In genomic region chr1:12153181-12153785, GRCh38 we compare ENCODE assay signal across 9 cellular contexts. TPM values are rescaled to one million over a fixed set of nuclear protein-coding genes. Genes with fewer than 3 reads are reported as not detected.
DNase-seq lines count a peak whose midpoint lies in the region; ATAC-seq and FAIRE-seq lines count a peak whose summit lies in the region.
"Had no signal": no experiment of that assay in that cellular context is flagged by ENCODE, and none has a peak within 500 bp of the region (broad histone marks: within the 10 kb centered on the region; RNA-seq: fewer than 3 reads in every experiment).

No MANE protein-coding gene starts in this region.

- no peak for FAIRE-seq in RCC 7860 (lab: Jason Lieb, UNC)

- peaks cover 92% of the 10 kb centered on the region for H3K4me1 Mint-ChIP-seq in activated T-cell treated with anti-CD3 and anti-CD28 coated beads, Interleukin-2, amount 50 U/mL, for 72 hours (ENCODE audit: low read depth)

- no peak for DNase-seq in activated T-cell treated with anti-CD3 and anti-CD28 coated beads, Interleukin-2, amount 50 U/mL, for 72 hours
- no peak for DNase-seq in activated T-cell treated with anti-CD3 and anti-CD28 coated beads, Interleukin-2, amount 50 U/mL, for 1 hour
- DNase-seq in RCC 7860 (ENCODE audit: low spot score), result peak; percentile 55
- peak; percentile 84 for DNase-seq in pons (ENCODE audit: low spot score)
- no peak for DNase-seq in NCI-H187 treated with DMSO at 0.1 percent for 48 hours (lab: John Stamatoyannopoulos, UW)
- DNase-seq: DND-41 had no signal

- H3K4me3 Mint-ChIP-seq in activated T-cell treated with anti-CD3 and anti-CD28 coated beads, Interleukin-2, amount 50 U/mL, for 72 hours, result peak overlapping the region; percentile 5 to 17

- peak overlapping the region; percentile 82 for H3K27ac Mint-ChIP-seq in activated T-cell treated with anti-CD3 and anti-CD28 coated beads, Interleukin-2, amount 50 U/mL, for 72 hours

- H3K27me3 Mint-ChIP-seq in activated T-cell treated with anti-CD3 and anti-CD28 coated beads, Interleukin-2, amount 50 U/mL, for 72 hours (ENCODE audit: low read depth), result no peaks in the 10 kb centered on the region

- peaks cover 0 to 1% of the 10 kb centered on the region in 2 donors for H3K9me3 Mint-ChIP-seq in activated T-cell treated with anti-CD3 and anti-CD28 coated beads, Interleukin-2, amount 50 U/mL, for 72 hours

- H3K36me3 Mint-ChIP-seq in activated T-cell treated with anti-CD3 and anti-CD28 coated beads, Interleukin-2, amount 50 U/mL, for 72 hours (ENCODE audit: insufficient read depth in 2 of 2), result peaks cover 10 to 12% of the 10 kb centered on the region in 2 donors

- peak in 1 of 2 donors; percentile 21 for ATAC-seq in activated T-cell treated with anti-CD3 and anti-CD28 coated beads, Interleukin-2, amount 50 U/mL, for 72 hours (replicated peaks in 1 of 2)
- ATAC-seq in esophagus mucosa (peak; percentile 64), GM18502 (IDR thresholded peaks at IDR 0.05; ENCODE audit: poor library complexity, unreplicated experiment) (no peak), GM19395 (IDR thresholded peaks at IDR 0.05; ENCODE audit: unreplicated experiment) (no peak)

RNA-seq across cellular contexts. Expression of gene TNFRSF1B, which starts 13.5 kb away (rescaled TPM):
- total RNA-seq in activated T-cell treated with anti-CD3 and anti-CD28 coated beads, Interleukin-2, amount 50 U/mL, for 72 hours, result 100 to 1,000 TPM in 1 of 2 donors, 10 to 100 TPM in 1; 95.4 to 130 TPM
- total RNA-seq in esophagus mucosa, result 4.1 TPM

Comparison
In these comparisons a context has a peak if more than half of its experiments do, and no peak if none do; other contexts are left out.
1. DNase-seq: peak in RCC 7860 (single experiment) and pons (single experiment); none in activated T-cell treated with anti-CD3 and anti-CD28 coated beads, Interleukin-2, amount 50 U/mL, for 72 hours (0 of 2), activated T-cell treated with anti-CD3 and anti-CD28 coated beads, Interleukin-2, amount 50 U/mL, for 1 hour (single experiment) and NCI-H187 treated with DMSO at 0.1 percent for 48 hours (single experiment).
2. RNA of gene TNFRSF1B, which starts 13.5 kb away (total RNA-seq): 95.4 to 130 TPM in activated T-cell treated with anti-CD3 and anti-CD28 coated beads, Interleukin-2, amount 50 U/mL, for 72 hours; 4.1 TPM in esophagus mucosa (single experiment); every median in the first group is over 10 times any median in the second.